In genomic region chr1:95259245-95259644, GRCh38 we compare ENCODE assay signal across 33 cellular contexts. TPM values are rescaled to one million over a fixed set of nuclear protein-coding genes. Genes with fewer than 3 reads are reported as not detected.
A peak's percentile ranks its signal among the peaks of the same experiment; 100 is the strongest.
DNase-seq lines count a peak whose midpoint lies in the region; ATAC-seq, FAIRE-seq and TF ChIP-seq lines count a peak whose summit lies in the region.
"Had no signal": no experiment of that assay in that cellular context is flagged by ENCODE, and none has a peak within 500 bp of the region (broad histone marks: within the 10 kb centered on the region; RNA-seq: fewer than 3 reads in every experiment).

No MANE protein-coding gene starts in this region.

- DNase-seq in Caco-2 = no peak
- DNase-seq in Calu3 = no peak
- no peak for DNase-seq in RCC 7860 (ENCODE audit: low spot score)
- DNase-seq in mesendoderm = no peak
- DNase-seq in WTC11 (ENCODE audit: low spot score) = no peak
- DNase-seq: 8988T; ACHN; AML-193; BE2C; C1 segment of cervical spinal cord; CD4-positive, alpha-beta memory T cell; CD4-positive, alpha-beta T cell; CD4-positive, CD25-positive, alpha-beta regulatory T cell; CD8-positive, alpha-beta memory T cell; CD8-positive, alpha-beta T cell; COR-L47; DMS 273 treated with DMSO at 0.1 percent for 48 hours; DMS153; DMS53; DMS79; DMS79 treated with DMSO at 0.1 percent for 48 hours; DND-41; EL had no signal

- no peaks in the 10 kb centered on the region for H3F3A ChIP-seq in neural cell (ENCODE audit: insufficient read depth, low read length, poor library complexity, severe bottlenecking)

- H3K4me1 Mint-ChIP-seq in Caco-2 (ENCODE audit: low read depth, unreplicated experiment) (peaks cover 22% of the 10 kb centered on the region), Calu3 (ENCODE audit: low read depth, unreplicated experiment) (peaks cover 38% of the 10 kb centered on the region), WTC11 (peaks cover 5% of the 10 kb centered on the region; the same call in 1 of the 2 replicates)
- H3K4me1 Mint-ChIP-seq: B cell; CD14-positive monocyte; CD4-positive, alpha-beta memory T cell; CD4-positive, CD25-positive, alpha-beta regulatory T cell; CD8-positive, alpha-beta memory T cell had no signal

- H3K9me2 ChIP-seq in neural cell (ENCODE audit: insufficient read depth, low read length) = no peaks in the 10 kb centered on the region

- no CpG with 5 or more reads among the region's 1 CpG for WGBS in mesendoderm (ENCODE audit: extremely low coverage, insufficient coverage, low lambda C conversion rate)

- H3K27me3 Mint-ChIP-seq in Caco-2 (ENCODE audit: insufficient read depth, unreplicated experiment) = no peaks in the 10 kb centered on the region
- H3K27me3 Mint-ChIP-seq in Calu3 (ENCODE audit: unreplicated experiment) = no peaks in the 10 kb centered on the region
- H3K27me3 Mint-ChIP-seq in WTC11 (ENCODE audit: low read depth) = no peaks in the 10 kb centered on the region
- H3K27me3 Mint-ChIP-seq: CD4-positive, alpha-beta T cell; CD8-positive, alpha-beta memory T cell had no signal

- no peaks in the 10 kb centered on the region for H3K79me1 ChIP-seq in mesendoderm (ENCODE audit: low read length)

- CTCF ChIA-PET in Caco-2 (lab: Charles Lee) (no interaction called here), Calu3 (lab: Charles Lee) (no interaction called here), WTC11 (lab: Charles Lee) (no interaction called here)

- TF ChIP-seq RAD21 in neural cell (conservative IDR thresholded peaks at IDR 0.05) = no peak

- no peak overlapping the region for H3K56ac ChIP-seq in mesendoderm (ENCODE audit: low read length)

- H3K27me3 ChIP-seq in Caco-2 (replicated peaks; ENCODE audit: control insufficient read depth, insufficient read depth, low read length) (no peaks in the 10 kb centered on the region), neural cell (ENCODE audit: insufficient read depth, low read depth, low read length) (no peaks in the 10 kb centered on the region), mesendoderm (ENCODE audit: insufficient read depth, low read length, poor library complexity) (no peaks in the 10 kb centered on the region)
- H3K27me3 ChIP-seq: BE2C; BLaER1; BLaER1 treated with 17β-estradiol and CSF1 and Interleukin-3, amounts not matched to agents 10 nM and 100 nM had no signal

- no peak overlapping the region for H3K9ac ChIP-seq in neural cell (ENCODE audit: low read length)
- no peak overlapping the region for H3K9ac ChIP-seq in mesendoderm (ENCODE audit: low read length)
- H3K9ac ChIP-seq: BLaER1; BLaER1 treated with 17β-estradiol and CSF1 and Interleukin-3, amounts not matched to agents 10 nM and 100 nM had no signal

- H3K4ac ChIP-seq in mesendoderm (ENCODE audit: low read depth, low read length) = no peak overlapping the region

- H2AFZ ChIP-seq in neural cell (ENCODE audit: low read depth, low read length) = no peak overlapping the region

- H3K18ac ChIP-seq in mesendoderm (ENCODE audit: low read length) = no peak overlapping the region

- H3K36me3 Mint-ChIP-seq in Caco-2 (ENCODE audit: insufficient read depth, unreplicated experiment) = peaks cover 7% of the 10 kb centered on the region
- peaks cover 11% of the 10 kb centered on the region for H3K36me3 Mint-ChIP-seq in Calu3 (ENCODE audit: insufficient read depth, unreplicated experiment)
- no peaks in the 10 kb centered on the region for H3K36me3 Mint-ChIP-seq in WTC11
- H3K36me3 Mint-ChIP-seq: CD14-positive monocyte; CD4-positive, CD25-positive, alpha-beta regulatory T cell; CD8-positive, alpha-beta T cell had no signal

- BruUV-seq in Caco-2 (replicated peaks; lab: Mats Ljungman, UMichigan) = no TSS peak
- no TSS peak for BruUV-seq in Calu3 (replicated peaks; lab: Mats Ljungman, UMichigan)

- no peak overlapping the region for H2BK15ac ChIP-seq in mesendoderm (replicated peaks; ENCODE audit: low read depth)

- no peak overlapping the region for H2AK5ac ChIP-seq in mesendoderm (ENCODE audit: low read length)

- H3K4me1 ChIP-seq in Caco-2 (peaks cover 39% of the 10 kb centered on the region), mesendoderm (ENCODE audit: control insufficient read depth, low read depth, low read length) (no peaks in the 10 kb centered on the region)
- H3K4me1 ChIP-seq: A549; BE2C; BLaER1; BLaER1 treated with 17β-estradiol and CSF1 and Interleukin-3, amounts not matched to agents 10 nM and 100 nM had no signal

- peak; percentile 95 for TF ChIP-seq EP300 in neural cell (conservative IDR thresholded peaks at IDR 0.05; ENCODE audit: poor library complexity, severe bottlenecking)

- no peak for TF ChIP-seq CTCF in Caco-2 (IDR thresholded peaks at IDR 0.05; ENCODE audit: insufficient read depth in 1 of 2, low read depth in 1 of 2, low read length in 1 of 2, severe bottlenecking in 1 of 2, unreplicated experiment in 1 of 2)
- TF ChIP-seq CTCF in Calu3 (IDR thresholded peaks at IDR 0.05; ENCODE audit: unreplicated experiment) = no peak
- no peak for TF ChIP-seq CTCF in neural cell (IDR thresholded peaks at IDR 0.05; ENCODE audit: poor library complexity, severe bottlenecking)
- TF ChIP-seq CTCF in WTC11 (IDR thresholded peaks at IDR 0.05) = no peak

- H3K79me2 ChIP-seq in neural cell (replicated peaks; ENCODE audit: insufficient read depth, low read length) (no peaks in the 10 kb centered on the region), mesendoderm (ENCODE audit: control insufficient read depth, insufficient read depth, low read length) (no peaks in the 10 kb centered on the region)

- H3K27ac Mint-ChIP-seq in Caco-2 (ENCODE audit: unreplicated experiment) (peak overlapping the region; percentile 86), Calu3 (ENCODE audit: unreplicated experiment) (peak overlapping the region; percentile 76), WTC11 (no peak overlapping the region)
- H3K27ac Mint-ChIP-seq: B cell; CD14-positive monocyte; CD4-positive, alpha-beta T cell; CD4-positive, CD25-positive, alpha-beta regulatory T cell; CD8-positive, alpha-beta memory T cell; CD8-positive, alpha-beta T cell had no signal

- no peak overlapping the region for H2BK5ac ChIP-seq in mesendoderm (ENCODE audit: low read length)

- no peak for ATAC-seq in WTC11
- ATAC-seq: A549; CD8-positive, alpha-beta T cell had no signal

- H4K8ac ChIP-seq in mesendoderm (ENCODE audit: low read depth, low read length) = no peak overlapping the region

- H2BK120ac ChIP-seq in mesendoderm (ENCODE audit: low read depth, low read length) = no peak overlapping the region

- peaks cover 10% of the 10 kb centered on the region for H3K9me3 Mint-ChIP-seq in Caco-2 (ENCODE audit: unreplicated experiment)
- peaks cover 2% of the 10 kb centered on the region for H3K9me3 Mint-ChIP-seq in Calu3 (ENCODE audit: low read depth, unreplicated experiment)
- H3K9me3 Mint-ChIP-seq in WTC11 = peaks cover 2% of the 10 kb centered on the region
- H3K9me3 Mint-ChIP-seq: CD4-positive, alpha-beta T cell; CD8-positive, alpha-beta memory T cell; CD8-positive, alpha-beta T cell had no signal

- H3K4me3 ChIP-seq in Caco-2 (ENCODE audit: low read depth, low read length) (no peak overlapping the region), neural cell (ENCODE audit: low read length) (no peak overlapping the region), mesendoderm (ENCODE audit: low read length) (no peak overlapping the region)
- H3K4me3 ChIP-seq: A549; BLaER1; BLaER1 treated with 17β-estradiol and CSF1 and Interleukin-3, amounts not matched to agents 10 nM and 100 nM had no signal

- H3K4me3 Mint-ChIP-seq in Caco-2 (ENCODE audit: unreplicated experiment) = no peak overlapping the region
- no peak overlapping the region for H3K4me3 Mint-ChIP-seq in Calu3 (ENCODE audit: low read depth, unreplicated experiment)
- no peak overlapping the region for H3K4me3 Mint-ChIP-seq in WTC11
- H3K4me3 Mint-ChIP-seq: B cell; CD14-positive monocyte; CD4-positive, alpha-beta memory T cell; CD4-positive, alpha-beta T cell; CD4-positive, CD25-positive, alpha-beta regulatory T cell; CD8-positive, alpha-beta memory T cell; CD8-positive, alpha-beta T cell had no signal

- FAIRE-seq in RCC 7860 (lab: Jason Lieb, UNC) = no peak
- FAIRE-seq: A204.1, A549, D721Med had no signal

- H3K23ac ChIP-seq in mesendoderm (ENCODE audit: low read length) = no peak overlapping the region

- H3K9me3 ChIP-seq in Caco-2 (no peaks in the 10 kb centered on the region), neural cell (ENCODE audit: low read length) (no peaks in the 10 kb centered on the region)
- H3K9me3 ChIP-seq: A549, BE2C, BLaER1 had no signal

- H4K20me1 ChIP-seq in neural cell (ENCODE audit: insufficient read depth) = no peaks in the 10 kb centered on the region
- H4K20me1 ChIP-seq: BLaER1; BLaER1 treated with 17β-estradiol and CSF1 and Interleukin-3, amounts not matched to agents 10 nM and 100 nM had no signal

- H3K27ac ChIP-seq in neural cell (ENCODE audit: low read length) (peak overlapping the region; percentile 12), mesendoderm (ENCODE audit: low read depth, low read length) (no peak overlapping the region)
- H3K27ac ChIP-seq: 22Rv1; A549; BLaER1; BLaER1 treated with 17β-estradiol and CSF1 and Interleukin-3, amounts not matched to agents 10 nM and 100 nM; C4-2B had no signal

- H3K4me2 ChIP-seq in neural cell (ENCODE audit: low read length) (no peak overlapping the region), mesendoderm (ENCODE audit: low read length) (no peak overlapping the region)
- H3K4me2 ChIP-seq: A549; BLaER1; BLaER1 treated with 17β-estradiol and CSF1 and Interleukin-3, amounts not matched to agents 10 nM and 100 nM had no signal

- no peaks in the 10 kb centered on the region for H3K36me3 ChIP-seq in Caco-2 (ENCODE audit: control insufficient read depth, insufficient read depth, low read length)
- no peaks in the 10 kb centered on the region for H3K36me3 ChIP-seq in neural cell (ENCODE audit: insufficient read depth, low read length)
- H3K36me3 ChIP-seq in mesendoderm (ENCODE audit: control insufficient read depth, insufficient read depth, low read length) = no peaks in the 10 kb centered on the region
- H3K36me3 ChIP-seq: BE2C, BLaER1 had no signal

- intact Hi-C loops in Caco-2 (cut with micrococcal nuclease; ENCODE audit: unreplicated experiment) = no loop called here
- intact Hi-C loops in Calu3 (cut with micrococcal nuclease; ENCODE audit: unreplicated experiment) = no loop called here

- H4K5ac ChIP-seq in mesendoderm (ENCODE audit: low read length) = no peak overlapping the region

- POLR2A ChIA-PET in Caco-2 (lab: Charles Lee) (no interaction called here), WTC11 (lab: Charles Lee) (no interaction called here)

TF ChIP-seq in neural cell, 6 proteins besides CTCF, POLR2A, EP300 and RAD21 (continues in another document):
- TF ChIP-seq SMC3 (conservative IDR thresholded peaks at IDR 0.05; ENCODE audit: poor library complexity) (no peak), EZH2 (IDR thresholded peaks at IDR 0.05; ENCODE audit: borderline replicate concordance, insufficient read depth, low read length, poor library complexity, severe bottlenecking) (no peak)

TF ChIP-seq in WTC11, 78 proteins besides CTCF, POLR2A, EP300 and RAD21 (continues in another document):
- TF ChIP-seq JUN (CRISPR knock-in tag; IDR thresholded peaks at IDR 0.05) (no peak), NFYB (CRISPR knock-in tag; conservative IDR thresholded peaks at IDR 0.05; ENCODE audit: low read depth) (no peak), CREB1 (CRISPR knock-in tag; IDR thresholded peaks at IDR 0.05) (no peak)

RNA-seq across cellular contexts. Expression of gene RWDD3, which starts 25.2 kb away (rescaled TPM):
- total RNA-seq in Caco-2 (2022) = 13.3 and 16.6 TPM in 2 replicates
- total RNA-seq in Calu3 (2022) = 23.3 and 25.2 TPM in 2 replicates
- polyA plus RNA-seq in neural cell = 34.4 and 41.1 TPM in 2 replicates
- 21.8 and 24.1 TPM in 2 replicates for polyA minus RNA-seq in neural cell
- 21.3 TPM for polyA plus RNA-seq in mesendoderm (2013, experiment 1 of 2)
- 18.0 TPM for polyA plus RNA-seq in mesendoderm (2013, experiment 2 of 2)
- 13.7 to 17.4 TPM (median 13.9 TPM) in 3 replicates for total RNA-seq in WTC11 (2021)
